ENCODE assay signal across 8 cellular contexts in genomic region chr7:39951156-39951942, GRCh38. TPM values are rescaled to one million over a fixed set of nuclear protein-coding genes. Genes with fewer than 3 reads are reported as not detected.
DNase-seq lines count a peak whose midpoint lies in the region; ATAC-seq lines count a peak whose summit lies in the region.

No MANE protein-coding gene starts in this region.

- DNase-seq in AG08396 (ENCODE audit: low spot score) (peak; percentile 56), NT2/D1 (ENCODE audit: low read depth, low spot score) (peak; percentile 57), activated T-cell treated with anti-CD3 and anti-CD28 coated beads for 48 hours (ENCODE audit: low read depth) (peak; percentile 68)
- DNase-seq in stimulated activated CD8-positive, alpha-beta memory T cell treated with anti-CD3 and anti-CD28 coated beads, Interleukin-7, amount 100 ng/mL, for 4 hours (ENCODE audit: low read depth in 2 of 2), result peak; percentile 36 to 67

- H3K4me3 ChIP-seq in NT2/D1 (ENCODE audit: insufficient read length, low read depth), result peak overlapping the region; percentile 92
- peak overlapping the region; percentile 82 to 98 for H3K4me3 ChIP-seq in esophagus (ENCODE audit: low read depth in 1 of 2, low read length in 2 of 2)
- H3K4me3 ChIP-seq in muscle layer of duodenum (ENCODE audit: low read depth in 1 of 2, low read length in 2 of 2), result peak overlapping the region; percentile 80 to 90

- H3K27ac ChIP-seq in esophagus (ENCODE audit: low read depth in 2 of 2, low read length in 1 of 2) (peak overlapping the region; percentile 100), muscle layer of duodenum (ENCODE audit: low read length) (peak overlapping the region; percentile 77)

- H3K27me3 ChIP-seq in NT2/D1 (ENCODE audit: insufficient read depth, insufficient read length) (no peaks in the 10 kb centered on the region), esophagus (ENCODE audit: control insufficient read depth in 1 of 2, insufficient read depth in 2 of 2, low read length in 2 of 2) (no peaks in the 10 kb centered on the region), muscle layer of duodenum (ENCODE audit: low read depth, low read length) (no peaks in the 10 kb centered on the region)

- 0 to 1% methylated on average over 71 to 78 of the region's 78 CpGs for WGBS in esophagus, 2 donors

- peak overlapping the region; percentile 99 for H3K9ac ChIP-seq in NT2/D1 (ENCODE audit: insufficient read length, low read depth)

- ATAC-seq in GM18867 (IDR thresholded peaks at IDR 0.05; ENCODE audit: unreplicated experiment) (peak; percentile 26), HG03135 (IDR thresholded peaks at IDR 0.05; ENCODE audit: unreplicated experiment) (peak; percentile 30)

- peaks cover 11% of the 10 kb centered on the region for H3K36me3 ChIP-seq in NT2/D1 (ENCODE audit: insufficient read depth, insufficient read length, low read length)
- H3K36me3 ChIP-seq in esophagus (ENCODE audit: control insufficient read depth in 2 of 2, insufficient read depth in 2 of 2, low read length in 1 of 2), result no peaks in the 10 kb centered on the region
- H3K36me3 ChIP-seq in muscle layer of duodenum (ENCODE audit: control insufficient read depth in 1 of 2, insufficient read depth in 2 of 2, low read length in 2 of 2), result peaks cover 0 to 8% of the 10 kb centered on the region in 2 donors

- H3K9me3 ChIP-seq in NT2/D1 (ENCODE audit: insufficient read depth, low read length) (no peaks in the 10 kb centered on the region), esophagus (ENCODE audit: control insufficient read depth in 2 of 2, insufficient read depth in 1 of 2, low read depth in 1 of 2, low read length in 1 of 2) (no peaks in the 10 kb centered on the region), muscle layer of duodenum (ENCODE audit: control insufficient read depth in 1 of 2, low read length in 2 of 2) (no peaks in the 10 kb centered on the region)

- H3K4me1 ChIP-seq in NT2/D1 (ENCODE audit: insufficient read depth, insufficient read length) (no peaks in the 10 kb centered on the region), esophagus (ENCODE audit: control insufficient read depth in 2 of 2, insufficient read depth in 2 of 2, low read length in 1 of 2) (no peaks in the 10 kb centered on the region), muscle layer of duodenum (ENCODE audit: control insufficient read depth in 1 of 2, insufficient read depth in 2 of 2, low read length in 2 of 2) (peaks cover 12 to 28% of the 10 kb centered on the region in 2 donors)

RNA-seq across cellular contexts. Expression of gene CDK13, which starts 1.3 kb away (rescaled TPM):
- 10 to 100 TPM; 17.1 to 23.4 TPM for polyA plus RNA-seq in esophagus

Comparison
In these comparisons a context has a peak if more than half of its experiments do, and no peak if none do; other contexts are left out.
1. Peak in every context shown above with its lines: DNase-seq, ATAC-seq, H3K4me3 ChIP-seq and H3K27ac ChIP-seq.